ENCODE assay signal across 14 cellular contexts in the genomic region with DNA sequence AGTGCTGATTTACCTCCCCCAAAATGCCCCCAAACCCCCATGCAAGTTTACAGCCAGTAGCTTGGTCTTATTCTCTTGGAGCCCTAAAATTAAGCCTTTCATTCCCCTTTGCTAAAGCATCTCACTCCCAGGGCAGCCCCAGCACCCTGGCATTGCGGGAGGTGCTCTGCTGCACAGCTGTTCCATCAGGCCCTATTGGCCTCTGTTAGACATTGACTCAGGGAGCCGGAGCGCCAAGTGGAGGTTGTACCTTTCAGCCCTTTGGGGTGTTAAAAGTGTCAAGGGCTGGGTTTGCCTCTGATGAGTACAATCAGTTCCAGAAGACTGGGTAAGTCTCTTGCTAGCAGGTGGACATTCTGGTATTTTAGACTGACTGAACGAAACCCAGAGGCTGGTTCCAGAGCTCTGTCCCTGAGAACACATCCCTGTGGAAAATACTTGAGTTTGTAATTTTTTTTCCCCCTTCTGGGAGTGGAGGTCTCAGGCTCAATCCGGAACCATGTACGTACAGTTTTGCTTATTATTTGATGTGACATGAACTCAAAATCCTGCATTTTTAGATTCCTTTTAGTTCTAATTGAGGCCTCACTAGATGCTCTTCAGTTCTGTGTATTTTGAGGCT.
DNase-seq lines count a peak whose midpoint lies in the region; ATAC-seq, FAIRE-seq and TF ChIP-seq lines count a peak whose summit lies in the region.
"Had no signal": no experiment of that assay in that cellular context is flagged by ENCODE, and none has a peak within 500 bp of the region (broad histone marks: within the 10 kb centered on the region; RNA-seq: fewer than 3 reads in every experiment).

No MANE protein-coding gene starts in this region.

- TF ChIP-seq CTCF in GM23338 (conservative IDR thresholded peaks at IDR 0.05; ENCODE audit: low read depth in 2 of 2) (no peak), GM12878 (IDR thresholded peaks at IDR 0.05 in 2 of 3, conservative IDR thresholded peaks at IDR 0.05 in 1 of 3; ENCODE audit: control insufficient read depth in 2 of 3, extremely low read depth in 1 of 3, insufficient read depth in 1 of 3, low read depth in 3 of 3, low read length in 3 of 3) (no peak), osteoblast (IDR thresholded peaks at IDR 0.05; ENCODE audit: extremely low read depth, low read depth, low read length) (no peak), GM13976 (IDR thresholded peaks at IDR 0.05; ENCODE audit: borderline replicate concordance, control extremely low read depth, extremely low read depth, insufficient read depth, missing control alignments) (no peak)

- H3K27me3 ChIP-seq in GM23338 (ENCODE audit: insufficient read depth) (no peaks in the 10 kb centered on the region), GM12878 (replicated peaks in 1 of 2; ENCODE audit: control insufficient read depth in 2 of 2, insufficient read depth in 2 of 2, low read length in 1 of 2) (no peaks in the 10 kb centered on the region), osteoblast (ENCODE audit: insufficient read depth, low read length) (no peaks in the 10 kb centered on the region)

- no peak overlapping the region for H3K9ac ChIP-seq in GM12878 (ENCODE audit: control insufficient read depth, insufficient read depth, low read length)

- no peaks in the 10 kb centered on the region for H3K9me3 Mint-ChIP-seq in activated T-cell treated with anti-CD3 and anti-CD28 coated beads, Interleukin-2, amount 50 U/mL, for 72 hours
- H3K9me3 Mint-ChIP-seq in GM23338 = no peaks in the 10 kb centered on the region
- H3K9me3 Mint-ChIP-seq: dendritic cell treated with granulocyte-macrophage colony-stimulating factor and Interleukin-4, amounts not matched to agents 40 ng/mL and 50 ng/mL, for 4 days had no signal

- in situ Hi-C loops in GM12878 (cut with MboI) (no loop called here), GM13976 (cut with MboI; ENCODE audit: low sequenced_read_pairs, unreplicated experiment) (no loop called here)

- H3K4me3 ChIP-seq in GM23338 (no peak overlapping the region), GM12878 (no peak overlapping the region), osteoblast (ENCODE audit: insufficient read depth, low read length) (no peak overlapping the region)

- SMC1A ChIA-PET in GM12878 (lab: Charles Lee; ENCODE audit: uncharacterized antibody, unreplicated experiment) = interaction anchor here (1.0 to 1.3 kb wide), 2 partner anchors 44 to 104 kb away, joined by 3 to 6 read pairs; no protein-coding TSS in a partner anchor

- H3K27me3 Mint-ChIP-seq in activated T-cell treated with anti-CD3 and anti-CD28 coated beads, Interleukin-2, amount 50 U/mL, for 72 hours (ENCODE audit: low read depth) = no peaks in the 10 kb centered on the region
- peaks cover 34% of the 10 kb centered on the region for H3K27me3 Mint-ChIP-seq in GM23338 (ENCODE audit: insufficient read depth, low read depth, poor library complexity)
- H3K27me3 Mint-ChIP-seq: dendritic cell treated with granulocyte-macrophage colony-stimulating factor and Interleukin-4, amounts not matched to agents 40 ng/mL and 50 ng/mL, for 4 days had no signal

- DNase-seq in activated T-cell treated with anti-CD3 and anti-CD28 coated beads, Interleukin-2, amount 50 U/mL, for 72 hours = no peak
- DNase-seq in activated T-cell treated with anti-CD3 and anti-CD28 coated beads, Interleukin-2, amount 50 U/mL, for 48 hours = no peak
- DNase-seq in GM23338 (ENCODE audit: low spot score) = no peak
- no peak for DNase-seq in GM12878 (ENCODE audit: low read depth, low spot score)
- peak; percentile 13 for DNase-seq in osteoblast (ENCODE audit: insufficient read length, low spot score, missing footprints)
- DNase-seq in SIG-M5 (lab: John Stamatoyannopoulos, UW) = no peak
- DNase-seq in activated gamma-delta T cell (lab: John Stamatoyannopoulos, UW) = no peak
- DNase-seq in GM13976 (ENCODE audit: low spot score) = no peak
- DNase-seq: aorta; NCI-H2081; SHP77 treated with DMSO at 0.1 percent for 48 hours; stimulated activated naive CD4-positive, alpha-beta T cell had no signal

- RAD21 ChIA-PET in GM12878 (lab: Charles Lee; ENCODE audit: unreplicated experiment) = no interaction called here

- no peak for FAIRE-seq in GM12878 (lab: Jason Lieb, UNC)
- FAIRE-seq: HTR-8/SVneo had no signal

- ATAC-seq in activated T-cell treated with anti-CD3 and anti-CD28 coated beads, Interleukin-2, amount 50 U/mL, for 72 hours (replicated peaks in 1 of 2) = no peak
- ATAC-seq in GM23338 = no peak
- no peak for ATAC-seq in GM12878

- peak overlapping the region; percentile 28 for H3K27ac Mint-ChIP-seq in activated T-cell treated with anti-CD3 and anti-CD28 coated beads, Interleukin-2, amount 50 U/mL, for 72 hours
- H3K27ac Mint-ChIP-seq in GM23338 = peak overlapping the region; percentile 66; the same call in 1 of the 2 replicates
- H3K27ac Mint-ChIP-seq: dendritic cell treated with granulocyte-macrophage colony-stimulating factor and Interleukin-4, amounts not matched to agents 40 ng/mL and 50 ng/mL, for 4 days had no signal

- 0 out of 2 replicates have a peak overlapping the region, but pooled peaks have one; percentile 79 for H3K27ac ChIP-seq in GM23338 (ENCODE audit: low read depth)
- H3K27ac ChIP-seq in GM12878 (ENCODE audit: control insufficient read depth, insufficient read depth) = no peak overlapping the region
- H3K27ac ChIP-seq in osteoblast (ENCODE audit: low read depth, low read length) = no peak overlapping the region

- TF ChIP-seq POLR2A in GM12878 (IDR thresholded peaks at IDR 0.05; ENCODE audit: low read depth, low read length) = peak; percentile 45

- no peaks in the 10 kb centered on the region for H3K4me1 Mint-ChIP-seq in activated T-cell treated with anti-CD3 and anti-CD28 coated beads, Interleukin-2, amount 50 U/mL, for 72 hours (ENCODE audit: low read depth)
- H3K4me1 Mint-ChIP-seq in GM23338 = peaks cover 28% of the 10 kb centered on the region

- no peak for TF ChIP-seq EP300 in GM12878 (IDR thresholded peaks at IDR 0.05; ENCODE audit: borderline replicate concordance in 1 of 2, control insufficient read depth in 1 of 2, low read depth in 2 of 2, low read length in 2 of 2)

- no peak overlapping the region for H3K4me3 Mint-ChIP-seq in activated T-cell treated with anti-CD3 and anti-CD28 coated beads, Interleukin-2, amount 50 U/mL, for 72 hours
- H3K4me3 Mint-ChIP-seq in GM23338 = no peak overlapping the region
- H3K4me3 Mint-ChIP-seq: dendritic cell treated with granulocyte-macrophage colony-stimulating factor and Interleukin-4, amounts not matched to agents 40 ng/mL and 50 ng/mL, for 4 days had no signal

- no peak for TF ChIP-seq RAD21 in GM12878 (IDR thresholded peaks at IDR 0.05; ENCODE audit: insufficient read depth, low read depth, low read length)

- WGBS in GM12878 (ENCODE audit: insufficient coverage, insufficient replicate concordance, low lambda C conversion rate, missing lambda C conversion rate) = 90% methylated on average over 6 of the region's 6 CpGs

- peaks cover 5 to 18% of the 10 kb centered on the region in 2 donors for H3K36me3 Mint-ChIP-seq in activated T-cell treated with anti-CD3 and anti-CD28 coated beads, Interleukin-2, amount 50 U/mL, for 72 hours (ENCODE audit: insufficient read depth in 2 of 2)
- H3K36me3 Mint-ChIP-seq in GM23338 (ENCODE audit: low read depth) = peaks cover 78% of the 10 kb centered on the region

- H3K79me2 ChIP-seq in GM23338 (replicated peaks; ENCODE audit: insufficient read depth) (no peaks in the 10 kb centered on the region; the same call in 1 of the 2 replicates), GM12878 (ENCODE audit: control insufficient read depth, insufficient read depth, low read length) (no peaks in the 10 kb centered on the region), osteoblast (ENCODE audit: insufficient read depth, low read length) (peaks cover 11% of the 10 kb centered on the region)

- H4K20me1 ChIP-seq in GM23338 (replicated peaks; ENCODE audit: insufficient read depth) = peaks cover 15% of the 10 kb centered on the region
- no peaks in the 10 kb centered on the region for H4K20me1 ChIP-seq in GM12878 (ENCODE audit: control insufficient read depth, insufficient read depth)
- peaks cover 11% of the 10 kb centered on the region for H4K20me1 ChIP-seq in osteoblast (ENCODE audit: insufficient read depth, low read length)

- H3K9me3 ChIP-seq in GM12878 (replicated peaks; ENCODE audit: control insufficient read depth, insufficient read depth, low read length) = no peaks in the 10 kb centered on the region
- H3K9me3 ChIP-seq in osteoblast (ENCODE audit: low read depth, low read length) = no peaks in the 10 kb centered on the region

- H3K4me1 ChIP-seq in GM23338 (ENCODE audit: insufficient read depth) (peaks cover 17% of the 10 kb centered on the region), GM12878 (ENCODE audit: control insufficient read depth, insufficient read depth, low read length) (no peaks in the 10 kb centered on the region), osteoblast (ENCODE audit: insufficient read depth, low read length) (no peaks in the 10 kb centered on the region)

- H2AFZ ChIP-seq in GM23338 (no peak overlapping the region), GM12878 (ENCODE audit: control insufficient read depth, low read depth, low read length) (no peak overlapping the region), osteoblast (ENCODE audit: low read length) (no peak overlapping the region)

- POLR2A ChIA-PET in GM12878 (lab: Charles Lee) = no interaction called here

- intact Hi-C loops in GM12878 (cut with micrococcal nuclease; ENCODE audit: unreplicated experiment) = no loop called here

- peaks cover 36% of the 10 kb centered on the region for H3K36me3 ChIP-seq in GM23338 (ENCODE audit: insufficient read depth)
- H3K36me3 ChIP-seq in GM12878 (ENCODE audit: control insufficient read depth in 2 of 2, insufficient read depth in 2 of 2, low read length in 1 of 2) = peaks cover 41 to 52% of the 10 kb centered on the region in 2 experiments
- H3K36me3 ChIP-seq in osteoblast (ENCODE audit: insufficient read depth, low read length) = peaks cover 81% of the 10 kb centered on the region

- BruUV-seq in GM12878 (replicated peaks; lab: Mats Ljungman, UMichigan) = no TSS peak

- H3K9me2 ChIP-seq in GM23338 (ENCODE audit: insufficient read depth) = no peaks in the 10 kb centered on the region

- H3K4me2 ChIP-seq in GM23338 (no peak overlapping the region), GM12878 (ENCODE audit: control insufficient read depth, insufficient read depth) (no peak overlapping the region), osteoblast (ENCODE audit: insufficient read depth, low read length) (no peak overlapping the region)

- peaks cover 15% of the 10 kb centered on the region for H3F3A ChIP-seq in GM23338 (replicated peaks; ENCODE audit: low read depth)

- CTCF ChIA-PET in GM12878 (lab: Yijun Ruan, JAX) = interaction anchor here (1.5 to 4.0 kb wide), 2 partner anchors 106 to 154 kb away, joined by 4 to 18 read pairs; no protein-coding TSS in a partner anchor

TF ChIP-seq in GM12878, 131 proteins besides CTCF, POLR2A, EP300 and RAD21 (continues in another document):
- TF ChIP-seq TCF7 (IDR thresholded peaks at IDR 0.05; ENCODE audit: borderline replicate concordance) (no peak), PAX8 (IDR thresholded peaks at IDR 0.05) (no peak)
